In genomic region chr17:57399690-57400089, GRCh38 we compare ENCODE assay signal across 1 cellular context.
TF ChIP-seq lines count a peak whose summit lies in the region.

No MANE protein-coding gene starts in this region.

TF ChIP-seq in SK-N-SH, 30 proteins besides CTCF, POLR2A, EP300 and RAD21 (continued from another document):
- TF ChIP-seq IRF3 (IDR thresholded peaks at IDR 0.05; ENCODE audit: low read depth, low read length) (no peak), NRF1 (IDR thresholded peaks at IDR 0.05; ENCODE audit: low read depth, low read length) (no peak), SMC3 (IDR thresholded peaks at IDR 0.05; ENCODE audit: low read depth, low read length) (no peak), ELF1 (IDR thresholded peaks at IDR 0.05) (no peak), MXI1 (IDR thresholded peaks at IDR 0.05; ENCODE audit: low read depth, low read length) (no peak), MAX (IDR thresholded peaks at IDR 0.05; ENCODE audit: low read depth) (no peak)
TF ChIP-seq in SK-N-SH: peak in this region for 0.
